1 cellular context compared by ENCODE assay signal in genomic region chr12:49703647-49704137, GRCh38.
TF ChIP-seq lines count a peak whose summit lies in the region.

No MANE protein-coding gene starts in this region.

TF ChIP-seq in WTC11, 78 proteins besides CTCF, POLR2A, EP300 and RAD21 (continued from another document):
- no peak for TF ChIP-seq ZNF532 (CRISPR knock-in tag; IDR thresholded peaks at IDR 0.05; ENCODE audit: borderline replicate concordance)
- TF ChIP-seq FOXJ3 (CRISPR knock-in tag; IDR thresholded peaks at IDR 0.05; ENCODE audit: borderline replicate concordance): no peak
- no peak for TF ChIP-seq AR (CRISPR knock-in tag; IDR thresholded peaks at IDR 0.05)
- no peak for TF ChIP-seq ESRRA (CRISPR knock-in tag; IDR thresholded peaks at IDR 0.05; ENCODE audit: borderline replicate concordance)
- no peak for TF ChIP-seq ZNF138 (CRISPR knock-in tag; conservative IDR thresholded peaks at IDR 0.05)
- no peak for TF ChIP-seq NR2C2 (CRISPR knock-in tag; IDR thresholded peaks at IDR 0.05)
- TF ChIP-seq ZNF219 (CRISPR knock-in tag; IDR thresholded peaks at IDR 0.05; ENCODE audit: borderline replicate concordance): no peak
- no peak for TF ChIP-seq E2F4 (CRISPR knock-in tag; IDR thresholded peaks at IDR 0.05; ENCODE audit: borderline replicate concordance, low read depth)
